Comparison of ENCODE assay signal across 1 cellular context in genomic region chr9:132984202-132985062, GRCh38.
TF ChIP-seq lines count a peak whose summit lies in the region.

No MANE protein-coding gene starts in this region.

TF ChIP-seq in K562, 482 proteins besides CTCF, POLR2A, EP300 and RAD21 (continued from another document and continues in another):
- TF ChIP-seq PTTG1 (tag; IDR thresholded peaks at IDR 0.05; ENCODE audit: low read depth) (no peak), CBX5 (IDR thresholded peaks at IDR 0.05; ENCODE audit: borderline replicate concordance, low read depth) (no peak), ZNF668 (CRISPR knock-in tag; IDR thresholded peaks at IDR 0.05) (no peak), SIRT6 (IDR thresholded peaks at IDR 0.05; ENCODE audit: low read depth, low read length) (no peak), ARID1B (IDR thresholded peaks at IDR 0.05) (peak; percentile 90), ZNF217 (CRISPR knock-in tag; IDR thresholded peaks at IDR 0.05) (no peak), FOSL1 (tag; conservative IDR thresholded peaks at IDR 0.05) (0 out of 2 replicates have a peak, but pooled peaks have one; percentile 17), WHSC1 (IDR thresholded peaks at IDR 0.05; ENCODE audit: low read length) (no peak), CHD1 (IDR thresholded peaks at IDR 0.05; ENCODE audit: low read length) (peak; percentile 52), PHB2 (IDR thresholded peaks at IDR 0.05; ENCODE audit: low read depth) (peak; percentile 73; the same call in 1 of the 2 replicates), HDAC1 (IDR thresholded peaks at IDR 0.05) (peak in 1 of 2 experiments; percentile 66; a peak in 2 of 4 replicates), SRSF1 (IDR thresholded peaks at IDR 0.05; ENCODE audit: low read depth, low read length) (no peak), E2F6 (IDR thresholded peaks at IDR 0.05; ENCODE audit: borderline replicate concordance in 1 of 2, extremely low read depth in 1 of 2, insufficient read depth in 1 of 2, insufficient read length in 1 of 2, low read depth in 1 of 2, low read length in 1 of 2, poor library complexity in 1 of 2, severe bottlenecking in 1 of 2) (peak; percentile 39 to 73), MTA3 (IDR thresholded peaks at IDR 0.05; ENCODE audit: borderline replicate concordance) (peak; percentile 42), MBD1 (CRISPR knock-in tag; IDR thresholded peaks at IDR 0.05) (no peak), PHF8 (IDR thresholded peaks at IDR 0.05; ENCODE audit: borderline replicate concordance, low read length) (no peak), ZKSCAN1 (IDR thresholded peaks at IDR 0.05; ENCODE audit: low read depth, low read length) (no peak), EGR1 (conservative IDR thresholded peaks at IDR 0.05) (no peak), MTA1 (IDR thresholded peaks at IDR 0.05; ENCODE audit: borderline replicate concordance) (peak; percentile 58; the same call in 1 of the 2 replicates), SNIP1 (IDR thresholded peaks at IDR 0.05; ENCODE audit: low read depth) (no peak), ZNF23 (CRISPR knock-in tag; IDR thresholded peaks at IDR 0.05) (no peak), ZNF224 (CRISPR knock-in tag; IDR thresholded peaks at IDR 0.05) (no peak), EWSR1 (IDR thresholded peaks at IDR 0.05; ENCODE audit: borderline replicate concordance, low read depth, partially characterized antibody) (no peak), ETS2 (tag; IDR thresholded peaks at IDR 0.05; ENCODE audit: borderline replicate concordance, poor library complexity, severe bottlenecking) (no peak), ESRRB (CRISPR knock-in tag; IDR thresholded peaks at IDR 0.05; ENCODE audit: borderline replicate concordance) (no peak), ZNF324 (CRISPR knock-in tag; IDR thresholded peaks at IDR 0.05) (no peak), HDAC3 (IDR thresholded peaks at IDR 0.05; ENCODE audit: borderline replicate concordance, partially characterized antibody) (no peak), CREB3 (tag; conservative IDR thresholded peaks at IDR 0.05; ENCODE audit: low read depth) (0 out of 2 replicates have a peak, but pooled peaks have one; percentile 22), ZNF41 (CRISPR knock-in tag; conservative IDR thresholded peaks at IDR 0.05) (no peak), ZFP91 (CRISPR knock-in tag; IDR thresholded peaks at IDR 0.05) (no peak), TAF15 (IDR thresholded peaks at IDR 0.05; ENCODE audit: low read depth, low read length) (no peak), NR2C1 (IDR thresholded peaks at IDR 0.05) (no peak), NR2C1 (tag; IDR thresholded peaks at IDR 0.05) (no peak), GATAD2A (IDR thresholded peaks at IDR 0.05) (no peak), SAFB (IDR thresholded peaks at IDR 0.05; ENCODE audit: borderline replicate concordance, low read depth, low read length) (no peak), ZFPM2 (CRISPR knock-in tag; IDR thresholded peaks at IDR 0.05) (no peak), ZNF780A (CRISPR knock-in tag; IDR thresholded peaks at IDR 0.05) (no peak), NR1H2 (CRISPR knock-in tag; IDR thresholded peaks at IDR 0.05) (no peak), TRIM28 (IDR thresholded peaks at IDR 0.05) (no peak), SRF (CRISPR knock-in tag; IDR thresholded peaks at IDR 0.05) (no peak), CREM (IDR thresholded peaks at IDR 0.05; ENCODE audit: low read depth) (peak; percentile 79), ARNT (IDR thresholded peaks at IDR 0.05) (0 out of 4 replicates have a peak, but pooled peaks of 1 of the 2 experiments have one; percentile 36), GABPB1 (CRISPR knock-in tag; IDR thresholded peaks at IDR 0.05) (no peak; the same call in 1 of the 2 replicates), SP1 (CRISPR knock-in tag; IDR thresholded peaks at IDR 0.05) (0 out of 2 replicates have a peak, but pooled peaks have one; percentile 13), SIN3A (IDR thresholded peaks at IDR 0.05; ENCODE audit: borderline replicate concordance in 2 of 2, control insufficient read depth in 1 of 2, low read depth in 2 of 2, low read length in 2 of 2) (no peak; a peak in 1 of 4 replicates), DEAF1 (CRISPR knock-in tag; IDR thresholded peaks at IDR 0.05) (no peak), SAP30 (IDR thresholded peaks at IDR 0.05; ENCODE audit: borderline replicate concordance, insufficient read depth, low read depth, low read length, poor library complexity, severe bottlenecking) (no peak), MTF1 (CRISPR knock-in tag; IDR thresholded peaks at IDR 0.05; ENCODE audit: borderline replicate concordance) (no peak), TBP (optimal IDR thresholded peaks at IDR 0.05; ENCODE audit: low read depth, low read length) (no peak), SOX6 (IDR thresholded peaks at IDR 0.05) (peak; percentile 30; the same call in 1 of the 2 replicates), PML (IDR thresholded peaks at IDR 0.05; ENCODE audit: low read length) (peak; percentile 80), ZNF436 (CRISPR knock-in tag; IDR thresholded peaks at IDR 0.05) (peak; percentile 58; the same call in 1 of the 2 replicates), FOXP1 (CRISPR knock-in tag; IDR thresholded peaks at IDR 0.05) (no peak), ZNF174 (CRISPR knock-in tag; IDR thresholded peaks at IDR 0.05) (no peak), ZNF512 (tag; IDR thresholded peaks at IDR 0.05) (no peak), HBP1 (CRISPR knock-in tag; IDR thresholded peaks at IDR 0.05) (no peak), PREB (CRISPR knock-in tag; IDR thresholded peaks at IDR 0.05) (no peak), POLR2AphosphoS2 (IDR thresholded peaks at IDR 0.05; ENCODE audit: low read length) (no peak), ZNF609 (CRISPR knock-in tag; IDR thresholded peaks at IDR 0.05; ENCODE audit: borderline replicate concordance) (no peak), TRIM24 (IDR thresholded peaks at IDR 0.05) (peak; percentile 74)
